ENCODE assay signal across 1 cellular context in genomic region chr1:32400876-32401631, GRCh38.
TF ChIP-seq lines count a peak whose summit lies in the region.

No MANE protein-coding gene starts in this region.

TF ChIP-seq in K562, 482 proteins besides CTCF, POLR2A, EP300 and RAD21 (continued from another document):
- no peak for TF ChIP-seq MGA (IDR thresholded peaks at IDR 0.05)
- TF ChIP-seq SRSF1 (IDR thresholded peaks at IDR 0.05; ENCODE audit: low read depth, low read length) = no peak
- TF ChIP-seq JUN (IDR thresholded peaks at IDR 0.05; ENCODE audit: borderline replicate concordance, low read depth, low read length) = 0 out of 2 replicates have a peak, but pooled peaks have one; percentile 11
- no peak for TF ChIP-seq JUN (CRISPR knock-in tag; IDR thresholded peaks at IDR 0.05; ENCODE audit: borderline replicate concordance)
- TF ChIP-seq PML (IDR thresholded peaks at IDR 0.05; ENCODE audit: low read length) = no peak
- TF ChIP-seq KLF16 (IDR thresholded peaks at IDR 0.05) = 0 out of 2 replicates have a peak, but pooled peaks have one; percentile 4
- TF ChIP-seq EZH2 (IDR thresholded peaks at IDR 0.05; ENCODE audit: borderline replicate concordance, low read depth, low read length) = no peak
- peak; percentile 27 for TF ChIP-seq NEUROD1 (IDR thresholded peaks at IDR 0.05; ENCODE audit: borderline replicate concordance, low read depth, low read length, partially characterized antibody)
- TF ChIP-seq TBP (optimal IDR thresholded peaks at IDR 0.05; ENCODE audit: low read depth, low read length) = peak; percentile 18
- no peak for TF ChIP-seq MCM2 (IDR thresholded peaks at IDR 0.05; ENCODE audit: low read depth)
- no peak for TF ChIP-seq NR2C1 (IDR thresholded peaks at IDR 0.05)
- TF ChIP-seq NR2C1 (tag; IDR thresholded peaks at IDR 0.05) = no peak
- no peak for TF ChIP-seq ZNF174 (CRISPR knock-in tag; IDR thresholded peaks at IDR 0.05)
- no peak for TF ChIP-seq FOXJ3 (CRISPR knock-in tag; IDR thresholded peaks at IDR 0.05)
- no peak for TF ChIP-seq TCFL5 (CRISPR knock-in tag; conservative IDR thresholded peaks at IDR 0.05)
- TF ChIP-seq, protein P1, sequence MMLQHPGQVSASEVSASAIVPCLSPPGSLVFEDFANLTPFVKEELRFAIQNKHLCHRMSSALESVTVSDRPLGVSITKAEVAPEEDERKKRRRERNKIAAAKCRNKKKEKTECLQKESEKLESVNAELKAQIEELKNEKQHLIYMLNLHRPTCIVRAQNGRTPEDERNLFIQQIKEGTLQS (IDR thresholded peaks at IDR 0.05) = no peak
- TF ChIP-seq, protein P1 (CRISPR knock-in tag; conservative IDR thresholded peaks at IDR 0.05) = no peak
- peak; percentile 16 for TF ChIP-seq BHLHE40 (IDR thresholded peaks at IDR 0.05; ENCODE audit: low read length)
- TF ChIP-seq, protein P2, sequence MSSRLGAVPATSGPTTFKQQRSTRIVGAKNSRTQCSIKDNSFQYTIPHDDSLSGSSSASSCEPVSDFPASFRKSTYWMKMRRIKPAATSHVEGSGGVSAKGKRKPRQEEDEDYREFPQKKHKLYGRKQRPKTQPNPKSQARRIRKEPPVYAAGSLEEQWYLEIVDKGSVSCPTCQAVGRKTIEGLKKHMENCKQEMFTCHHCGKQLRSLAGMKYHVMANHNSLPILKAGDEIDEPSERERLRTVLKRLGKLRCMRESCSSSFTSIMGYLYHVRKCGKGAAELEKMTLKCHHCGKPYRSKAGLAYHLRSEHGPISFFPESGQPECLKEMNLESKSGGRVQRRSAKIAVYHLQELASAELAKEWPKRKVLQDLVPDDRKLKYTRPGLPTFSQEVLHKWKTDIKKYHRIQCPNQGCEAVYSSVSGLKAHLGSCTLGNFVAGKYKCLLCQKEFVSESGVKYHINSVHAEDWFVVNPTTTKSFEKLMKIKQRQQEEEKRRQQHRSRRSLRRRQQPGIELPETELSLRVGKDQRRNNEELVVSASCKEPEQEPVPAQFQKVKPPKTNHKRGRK (tag; IDR thresholded peaks at IDR 0.05) = peak; percentile 40; the same call in 1 of the 2 replicates
- 0 out of 2 replicates have a peak, but pooled peaks have one; percentile 9 for TF ChIP-seq CREM (IDR thresholded peaks at IDR 0.05; ENCODE audit: low read depth)
- TF ChIP-seq ZNF232 (CRISPR knock-in tag; IDR thresholded peaks at IDR 0.05) = no peak
- no peak for TF ChIP-seq MAFK (IDR thresholded peaks at IDR 0.05; ENCODE audit: low read length)
- no peak for TF ChIP-seq ZSCAN29 (IDR thresholded peaks at IDR 0.05)
- TF ChIP-seq RHOXF2B (CRISPR knock-in tag; conservative IDR thresholded peaks at IDR 0.05) = no peak
- no peak for TF ChIP-seq ZNF445 (CRISPR knock-in tag; IDR thresholded peaks at IDR 0.05; ENCODE audit: low read depth)
- no peak for TF ChIP-seq ZNF75A (CRISPR knock-in tag; IDR thresholded peaks at IDR 0.05)
- TF ChIP-seq, protein P3, sequence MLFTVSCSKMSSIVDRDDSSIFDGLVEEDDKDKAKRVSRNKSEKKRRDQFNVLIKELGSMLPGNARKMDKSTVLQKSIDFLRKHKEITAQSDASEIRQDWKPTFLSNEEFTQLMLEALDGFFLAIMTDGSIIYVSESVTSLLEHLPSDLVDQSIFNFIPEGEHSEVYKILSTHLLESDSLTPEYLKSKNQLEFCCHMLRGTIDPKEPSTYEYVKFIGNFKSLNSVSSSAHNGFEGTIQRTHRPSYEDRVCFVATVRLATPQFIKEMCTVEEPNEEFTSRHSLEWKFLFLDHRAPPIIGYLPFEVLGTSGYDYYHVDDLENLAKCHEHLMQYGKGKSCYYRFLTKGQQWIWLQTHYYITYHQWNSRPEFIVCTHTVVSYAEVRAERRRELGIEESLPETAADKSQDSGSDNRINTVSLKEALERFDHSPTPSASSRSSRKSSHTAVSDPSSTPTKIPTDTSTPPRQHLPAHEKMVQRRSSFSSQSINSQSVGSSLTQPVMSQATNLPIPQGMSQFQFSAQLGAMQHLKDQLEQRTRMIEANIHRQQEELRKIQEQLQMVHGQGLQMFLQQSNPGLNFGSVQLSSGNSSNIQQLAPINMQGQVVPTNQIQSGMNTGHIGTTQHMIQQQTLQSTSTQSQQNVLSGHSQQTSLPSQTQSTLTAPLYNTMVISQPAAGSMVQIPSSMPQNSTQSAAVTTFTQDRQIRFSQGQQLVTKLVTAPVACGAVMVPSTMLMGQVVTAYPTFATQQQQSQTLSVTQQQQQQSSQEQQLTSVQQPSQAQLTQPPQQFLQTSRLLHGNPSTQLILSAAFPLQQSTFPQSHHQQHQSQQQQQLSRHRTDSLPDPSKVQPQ (CRISPR knock-in tag; IDR thresholded peaks at IDR 0.05; ENCODE audit: borderline replicate concordance) = no peak
